ENCODE assay signal across 1 cellular context in genomic region chr6:5191222-5191621, GRCh38.
TF ChIP-seq lines count a peak whose summit lies in the region.

No MANE protein-coding gene starts in this region.

TF ChIP-seq in GM12878, 131 proteins besides CTCF, POLR2A, EP300 and RAD21 (continued from another document):
- TF ChIP-seq ZBTB33 (IDR thresholded peaks at IDR 0.05) = peak; percentile 56; the same call in 1 of the 2 replicates
